26 cellular contexts compared by ENCODE assay signal in the genomic region with DNA sequence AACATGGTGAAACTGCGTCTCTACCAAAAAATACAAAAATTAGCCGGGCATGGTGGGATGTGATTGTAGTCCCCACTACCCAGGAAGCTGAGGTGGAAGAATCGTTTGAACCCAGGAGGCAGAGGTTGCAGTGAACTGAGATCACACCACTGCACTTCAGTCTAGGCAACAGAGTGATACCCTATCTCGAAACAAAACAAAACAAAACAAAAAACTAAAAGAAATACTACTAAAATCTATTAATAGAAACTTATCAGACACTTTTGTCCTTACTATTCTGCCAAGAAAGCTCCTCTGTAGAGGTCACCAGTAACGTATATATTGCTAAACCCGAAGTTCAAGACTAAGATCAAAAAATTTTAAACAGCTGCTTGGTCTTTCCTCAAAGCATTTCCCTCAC.
"Had no signal": no experiment of that assay in that cellular context is flagged by ENCODE, and none has a peak within 500 bp of the region (broad histone marks: within the 10 kb centered on the region; RNA-seq: fewer than 3 reads in every experiment).

No MANE protein-coding gene starts in this region.

- H3K4me3 Mint-ChIP-seq: activated CD4-positive, alpha-beta T cell treated with anti-CD3 and anti-CD28 coated beads, Interleukin-2, amount 10 ng/mL, durations not matched to agents 24 days and 14 days; activated CD8-positive, alpha-beta memory T cell treated with anti-CD3 and anti-CD28 coated beads, Interleukin-2, amount 10 ng/mL, durations not matched to agents 7 days and 5 days; activated naive CD4-positive, alpha-beta T cell treated with anti-CD3 and anti-CD28 coated beads, Interleukin-2, amount 50 U/mL, for 24 hours; activated T-cell treated with anti-CD3 and anti-CD28 coated beads, Interleukin-2, amount 50 U/mL, for 24 hours; activated T-helper 1 cell treated with anti-CD3 and anti-CD28 coated beads, Interleukin-12 subunit alpha, Interleukin-12 subunit beta, Interleukin-2, Interleukin-4 antibody, amounts not matched to agents 30 ng/mL and 10 ng/mL and 1 ng/mL, durations not matched to agents 14 hours and 24 hours and 36 hours; brain; T-helper 1 cell treated with Interleukin-12 subunit alpha and Interleukin-12 subunit beta and Interleukin-4 antibody, amounts not matched to agents 30 μg/mL and 1 μg/mL, for 36 hours; WTC11 had no signal

- ATAC-seq: activated CD8-positive, alpha-beta memory T cell treated with anti-CD3 and anti-CD28 coated beads, Interleukin-2, amount 10 ng/mL, durations not matched to agents 7 days and 5 days; Panc1; WTC11 had no signal

- H3K27ac Mint-ChIP-seq: activated CD4-positive, alpha-beta T cell treated with anti-CD3 and anti-CD28 coated beads, Interleukin-2, amount 10 ng/mL, durations not matched to agents 24 days and 14 days; activated naive CD4-positive, alpha-beta T cell treated with anti-CD3 and anti-CD28 coated beads, Interleukin-2, amount 50 U/mL, for 24 hours; activated T-helper 1 cell treated with anti-CD3 and anti-CD28 coated beads, Interleukin-12 subunit alpha, Interleukin-12 subunit beta, Interleukin-2, Interleukin-4 antibody, amounts not matched to agents 30 ng/mL and 10 ng/mL and 1 ng/mL, durations not matched to agents 14 hours and 24 hours and 36 hours; T-helper 1 cell treated with Interleukin-12 subunit alpha and Interleukin-12 subunit beta and Interleukin-4 antibody, amounts not matched to agents 30 μg/mL and 1 μg/mL, for 36 hours had no signal

- H3K9me3 Mint-ChIP-seq: activated CD4-positive, alpha-beta T cell treated with anti-CD3 and anti-CD28 coated beads, Interleukin-2, amount 10 ng/mL, durations not matched to agents 24 days and 14 days; activated naive CD4-positive, alpha-beta T cell treated with anti-CD3 and anti-CD28 coated beads, Interleukin-2, amount 50 U/mL, for 24 hours; activated T-cell treated with anti-CD3 and anti-CD28 coated beads, Interleukin-2, amount 50 U/mL, for 24 hours; activated T-helper 1 cell treated with anti-CD3 and anti-CD28 coated beads, Interleukin-12 subunit alpha, Interleukin-12 subunit beta, Interleukin-2, Interleukin-4 antibody, amounts not matched to agents 30 ng/mL and 10 ng/mL and 1 ng/mL, durations not matched to agents 14 hours and 24 hours and 36 hours; brain; T-helper 1 cell treated with Interleukin-12 subunit alpha and Interleukin-12 subunit beta and Interleukin-4 antibody, amounts not matched to agents 30 μg/mL and 1 μg/mL, for 36 hours; WTC11 had no signal

- DNase-seq: activated CD4-positive, alpha-beta T cell treated with anti-CD3 and anti-CD28 coated beads for 1 hour; activated CD4-positive, alpha-beta T cell treated with anti-CD3 and anti-CD28 coated beads, Interleukin-2, amount 10 ng/mL, durations not matched to agents 24 days and 14 days; activated CD4-positive, alpha-beta T cell treated with anti-CD3 and anti-CD28 coated beads, Interleukin-2, amount 50 U/mL, for 48 hours; activated CD8-positive, alpha-beta memory T cell treated with anti-CD3 and anti-CD28 coated beads, Interleukin-2, amount 10 ng/mL, durations not matched to agents 7 days and 5 days; activated effector memory CD4-positive, alpha-beta T cell treated with Interleukin-2 at 50 U/mL for 16 hours; activated naive CD4-positive, alpha-beta T cell; activated T-cell treated with anti-CD3 and anti-CD28 coated beads, Interleukin-2, amount 50 U/mL, for 24 hours; amygdala; Kasumi-1; KBM-7; NCI-H1105 treated with DMSO at 0.1 percent for 48 hours; NCI-H1436 treated with DMSO at 0.1 percent for 48 hours; NCI-H187; NCI-H2081; NCI-H510A treated with DMSO at 0.1 percent for 48 hours; NCI-H69; NK-92 treated with Interleukin-12 subunit alpha and Interleukin-12 subunit beta, amount 100 ng/mL, for 24 hours; RPMI8226; SHP77; T-helper 9 cell had no signal

- H3K4me1 Mint-ChIP-seq: WTC11 had no signal

- H3K27me3 Mint-ChIP-seq: activated CD4-positive, alpha-beta T cell treated with anti-CD3 and anti-CD28 coated beads, Interleukin-2, amount 10 ng/mL, durations not matched to agents 24 days and 14 days; activated CD8-positive, alpha-beta memory T cell treated with anti-CD3 and anti-CD28 coated beads, Interleukin-2, amount 10 ng/mL, durations not matched to agents 7 days and 5 days; activated naive CD4-positive, alpha-beta T cell treated with anti-CD3 and anti-CD28 coated beads, Interleukin-2, amount 50 U/mL, for 24 hours; activated T-cell treated with anti-CD3 and anti-CD28 coated beads, Interleukin-2, amount 50 U/mL, for 24 hours; brain had no signal
